ENCODE assay signal across 1 cellular context in genomic region chr1:26692211-26692792, GRCh38.
TF ChIP-seq lines count a peak whose summit lies in the region.

No MANE protein-coding gene starts in this region.

TF ChIP-seq in K562, 482 proteins besides CTCF, POLR2A, EP300 and RAD21 (continued from another document and continues in another):
- TF ChIP-seq SAFB (IDR thresholded peaks at IDR 0.05; ENCODE audit: borderline replicate concordance, low read depth, low read length) (no peak), MCM5 (IDR thresholded peaks at IDR 0.05; ENCODE audit: low read depth) (no peak), VEZF1 (CRISPR knock-in tag; IDR thresholded peaks at IDR 0.05) (peak; percentile 66; the same call in 1 of the 2 replicates), PHB2 (IDR thresholded peaks at IDR 0.05; ENCODE audit: low read depth) (no peak; the same call in 1 of the 2 replicates), NR2C2 (CRISPR knock-in tag; IDR thresholded peaks at IDR 0.05) (no peak), NR2C2 (tag; IDR thresholded peaks at IDR 0.05) (peak; percentile 40; the same call in 1 of the 2 replicates), MYNN (IDR thresholded peaks at IDR 0.05) (0 out of 2 replicates have a peak, but pooled peaks have one; percentile 23), MYNN (CRISPR knock-in tag; IDR thresholded peaks at IDR 0.05) (no peak), AFF1 (IDR thresholded peaks at IDR 0.05; ENCODE audit: low read depth in 1 of 2, partially characterized antibody in 2 of 2) (peak in 1 of 2 experiments; percentile 87), PYGO2 (tag; IDR thresholded peaks at IDR 0.05) (no peak), RBM14 (IDR thresholded peaks at IDR 0.05; ENCODE audit: borderline replicate concordance, insufficient read depth, low read depth, low read length) (no peak), NEUROD1 (IDR thresholded peaks at IDR 0.05; ENCODE audit: borderline replicate concordance, low read depth, low read length, partially characterized antibody) (peak; percentile 100), ZNF79 (CRISPR knock-in tag; IDR thresholded peaks at IDR 0.05; ENCODE audit: low read depth) (no peak), RHOXF2B (CRISPR knock-in tag; conservative IDR thresholded peaks at IDR 0.05) (no peak), CEBPZ (IDR thresholded peaks at IDR 0.05; ENCODE audit: borderline replicate concordance, low read depth, low read length) (no peak), ADNP (tag; IDR thresholded peaks at IDR 0.05) (no peak), PHTF2 (CRISPR knock-in tag; IDR thresholded peaks at IDR 0.05) (peak; percentile 66; the same call in 1 of the 2 replicates), NR1H2 (CRISPR knock-in tag; IDR thresholded peaks at IDR 0.05) (no peak; the same call in 1 of the 2 replicates), CTBP1 (IDR thresholded peaks at IDR 0.05; ENCODE audit: borderline replicate concordance) (0 out of 2 replicates have a peak, but pooled peaks have one; percentile 39), ZFP36 (IDR thresholded peaks at IDR 0.05; ENCODE audit: low read depth, low read length, partially characterized antibody) (no peak), PCBP2 (IDR thresholded peaks at IDR 0.05; ENCODE audit: low read depth, low read length, poor library complexity, severe bottlenecking) (no peak), ZNF24 (IDR thresholded peaks at IDR 0.05) (peak; percentile 93), POLR2G (IDR thresholded peaks at IDR 0.05; ENCODE audit: low read depth, low read length) (no peak), ZNF347 (CRISPR knock-in tag; IDR thresholded peaks at IDR 0.05; ENCODE audit: low read depth) (no peak), HDAC6 (IDR thresholded peaks at IDR 0.05; ENCODE audit: low read depth, low read length) (no peak), STAT5A (IDR thresholded peaks at IDR 0.05; ENCODE audit: borderline replicate concordance, low read length) (peak; percentile 46; the same call in 1 of the 2 replicates), NFE2L1 (tag; IDR thresholded peaks at IDR 0.05; ENCODE audit: borderline replicate concordance, low read depth) (no peak), NCOA6 (IDR thresholded peaks at IDR 0.05) (peak; percentile 72), ARID4B (CRISPR knock-in tag; IDR thresholded peaks at IDR 0.05) (peak; percentile 59), KLF10 (CRISPR knock-in tag; IDR thresholded peaks at IDR 0.05) (no peak), SMAD1 (IDR thresholded peaks at IDR 0.05; ENCODE audit: low read depth, low read length, partially characterized antibody) (no peak), ZBTB12 (CRISPR knock-in tag; IDR thresholded peaks at IDR 0.05) (no peak), E2F4 (CRISPR knock-in tag; IDR thresholded peaks at IDR 0.05; ENCODE audit: low read depth) (no peak), THRA (IDR thresholded peaks at IDR 0.05) (no peak)
- TF ChIP-seq, protein P1, sequence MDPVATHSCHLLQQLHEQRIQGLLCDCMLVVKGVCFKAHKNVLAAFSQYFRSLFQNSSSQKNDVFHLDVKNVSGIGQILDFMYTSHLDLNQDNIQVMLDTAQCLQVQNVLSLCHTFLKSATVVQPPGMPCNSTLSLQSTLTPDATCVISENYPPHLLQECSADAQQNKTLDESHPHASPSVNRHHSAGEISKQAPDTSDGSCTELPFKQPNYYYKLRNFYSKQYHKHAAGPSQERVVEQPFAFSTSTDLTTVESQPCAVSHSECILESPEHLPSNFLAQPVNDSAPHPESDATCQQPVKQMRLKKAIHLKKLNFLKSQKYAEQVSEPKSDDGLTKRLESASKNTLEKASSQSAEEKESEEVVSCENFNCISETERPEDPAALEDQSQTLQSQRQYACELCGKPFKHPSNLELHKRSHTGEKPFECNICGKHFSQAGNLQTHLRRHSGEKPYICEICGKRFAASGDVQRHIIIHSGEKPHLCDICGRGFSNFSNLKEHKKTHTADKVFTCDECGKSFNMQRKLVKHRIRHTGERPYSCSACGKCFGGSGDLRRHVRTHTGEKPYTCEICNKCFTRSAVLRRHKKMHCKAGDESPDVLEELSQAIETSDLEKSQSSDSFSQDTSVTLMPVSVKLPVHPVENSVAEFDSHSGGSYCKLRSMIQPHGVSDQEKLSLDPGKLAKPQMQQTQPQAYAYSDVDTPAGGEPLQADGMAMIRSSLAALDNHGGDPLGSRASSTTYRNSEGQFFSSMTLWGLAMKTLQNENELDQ (CRISPR knock-in tag; IDR thresholded peaks at IDR 0.05; ENCODE audit: borderline replicate concordance), result 0 out of 2 replicates have a peak, but pooled peaks have one; percentile 80
- TF ChIP-seq, protein P2, sequence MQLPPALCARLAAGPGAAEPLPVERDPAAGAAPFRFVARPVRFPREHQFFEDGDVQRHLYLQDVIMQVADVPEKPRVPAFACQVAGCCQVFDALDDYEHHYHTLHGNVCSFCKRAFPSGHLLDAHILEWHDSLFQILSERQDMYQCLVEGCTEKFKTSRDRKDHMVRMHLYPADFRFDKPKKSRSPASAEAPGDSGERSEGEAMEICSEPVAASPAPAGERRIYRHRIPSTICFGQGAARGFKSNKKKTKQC (CRISPR knock-in tag; IDR thresholded peaks at IDR 0.05), result no peak
- TF ChIP-seq, protein P3, sequence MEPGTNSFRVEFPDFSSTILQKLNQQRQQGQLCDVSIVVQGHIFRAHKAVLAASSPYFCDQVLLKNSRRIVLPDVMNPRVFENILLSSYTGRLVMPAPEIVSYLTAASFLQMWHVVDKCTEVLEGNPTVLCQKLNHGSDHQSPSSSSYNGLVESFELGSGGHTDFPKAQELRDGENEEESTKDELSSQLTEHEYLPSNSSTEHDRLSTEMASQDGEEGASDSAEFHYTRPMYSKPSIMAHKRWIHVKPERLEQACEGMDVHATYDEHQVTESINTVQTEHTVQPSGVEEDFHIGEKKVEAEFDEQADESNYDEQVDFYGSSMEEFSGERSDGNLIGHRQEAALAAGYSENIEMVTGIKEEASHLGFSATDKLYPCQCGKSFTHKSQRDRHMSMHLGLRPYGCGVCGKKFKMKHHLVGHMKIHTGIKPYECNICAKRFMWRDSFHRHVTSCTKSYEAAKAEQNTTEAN (CRISPR knock-in tag; IDR thresholded peaks at IDR 0.05), result 0 out of 2 replicates have a peak, but pooled peaks have one; percentile 9
